ENCODE assay signal across 39 cellular contexts in genomic region chr20:33072362-33072761, GRCh38. TPM values are rescaled to one million over a fixed set of nuclear protein-coding genes. Genes with fewer than 3 reads are reported as not detected.
"Had no signal": no experiment of that assay in that cellular context is flagged by ENCODE, and none has a peak within 500 bp of the region (broad histone marks: within the 10 kb centered on the region; RNA-seq: fewer than 3 reads in every experiment).

No MANE protein-coding gene starts in this region.

- DNase-seq: Karpas-422, Kasumi-1, MG63, MM.1S, MV-4-11, NCI-H1048, NCI-H1092, NCI-H1092 treated with DMSO at 0.1 percent for 48 hours, NCI-H1105, NCI-H1105 treated with DMSO at 0.1 percent for 48 hours, NCI-H1417, NCI-H1417 treated with DMSO at 0.1 percent for 48 hours, NCI-H1436, NCI-H1436 treated with DMSO at 0.1 percent for 48 hours, NCI-H146, NCI-H1694, NCI-H1694 treated with DMSO at 0.1 percent for 48 hours, NCI-H187, NCI-H187 treated with DMSO at 0.1 percent for 48 hours, NCI-H1930, NCI-H2029, NCI-H2029 treated with DMSO at 0.1 percent for 48 hours, NCI-H2081, NCI-H2081 treated with DMSO at 0.1 percent for 48 hours, NCI-H2107, NCI-H2171, NCI-H2171 treated with DMSO at 0.1 percent for 48 hours, NCI-H2227 treated with DMSO at 0.1 percent for 48 hours, NCI-H226, NCI-H345, NCI-H446, NCI-H446 treated with DMSO at 0.1 percent for 48 hours, NCI-H510A, NCI-H510A treated with DMSO at 0.1 percent for 48 hours had no signal

- H3K9me3 ChIP-seq: MG63 had no signal

- H3K27me3 ChIP-seq: MG63 had no signal

- H3K4me3 ChIP-seq: MG63 had no signal

- H3K36me3 ChIP-seq: MG63 had no signal

- H3K4me2 ChIP-seq: KMS-11 had no signal

- H3K27ac ChIP-seq: KMS-11 had no signal

- H3K9ac ChIP-seq: KMS-11 had no signal

RNA-seq across cellular contexts. Expression of gene BPIFB4, which starts 7.1 kb away (rescaled TPM):
- total RNA-seq: LHCN-M2, M059J, MCF 10A, NCI-H460 had no signal

RNA-seq across cellular contexts. Expression of gene BPIFB3, which starts 18.7 kb away (rescaled TPM):
- total RNA-seq: LHCN-M2, M059J, MCF 10A, NCI-H460 had no signal

RNA-seq across cellular contexts. Expression of gene BPIFB6, which starts 40.9 kb away (rescaled TPM):
- total RNA-seq: LHCN-M2, M059J, MCF 10A, NCI-H460 had no signal
